In the genomic region with DNA sequence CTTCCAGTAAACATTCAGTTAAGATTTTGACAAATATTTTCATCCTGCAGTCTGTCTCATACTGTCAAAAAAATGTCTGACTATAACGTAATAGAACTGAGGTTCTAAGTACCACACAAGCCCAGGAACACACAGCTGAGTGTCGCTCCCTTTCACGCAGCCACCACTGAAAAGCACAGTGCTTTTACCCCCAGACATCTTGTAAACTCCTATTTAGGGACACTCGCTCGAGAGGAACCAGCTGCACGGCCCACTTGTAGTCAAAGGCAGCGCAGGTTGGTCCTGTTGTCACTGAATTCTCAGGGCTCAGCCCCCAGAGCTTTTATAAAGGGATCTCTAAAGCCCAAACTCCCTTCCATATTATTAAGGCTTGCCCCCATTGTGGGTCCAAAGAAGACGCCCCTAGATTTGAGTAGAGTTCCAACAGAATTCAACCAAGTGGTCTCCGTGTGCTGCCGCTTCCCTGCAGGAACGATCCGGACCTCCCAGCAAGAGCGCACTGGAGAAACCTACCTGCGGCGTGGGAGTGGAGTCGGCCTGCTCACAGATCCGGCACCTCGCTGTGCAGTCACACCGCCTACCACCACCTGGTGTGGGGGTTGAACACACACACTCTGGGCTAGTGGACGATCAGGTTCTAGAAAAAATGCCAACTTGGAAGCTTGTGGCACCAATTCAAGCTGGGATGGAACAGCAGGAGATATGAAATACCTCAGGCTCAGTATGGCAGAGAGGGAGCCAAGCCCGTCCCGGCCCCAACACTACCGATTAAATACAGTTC, we compare ENCODE assay signal across 18 cellular contexts. TPM values are rescaled to one million over a fixed set of nuclear protein-coding genes. Genes with fewer than 3 reads are reported as not detected.
DNase-seq lines count a peak whose midpoint lies in the region; ATAC-seq and TF ChIP-seq lines count a peak whose summit lies in the region.
"Had no signal": no experiment of that assay in that cellular context is flagged by ENCODE, and none has a peak within 500 bp of the region (broad histone marks: within the 10 kb centered on the region; RNA-seq: fewer than 3 reads in every experiment).

No MANE protein-coding gene starts in this region.

- peaks cover 9% of the 10 kb centered on the region for H3K36me3 Mint-ChIP-seq in activated naive CD8-positive, alpha-beta T cell treated with anti-CD3 and anti-CD28 coated beads, Interleukin-2, amount 10 ng/mL, durations not matched to agents 7 days and 5 days
- peaks cover 21% of the 10 kb centered on the region for H3K36me3 Mint-ChIP-seq in activated naive CD8-positive, alpha-beta T cell treated with anti-CD3 and anti-CD28 coated beads, Interleukin-2, amount 50 U/mL, for 24 hours (ENCODE audit: low read depth)
- H3K36me3 Mint-ChIP-seq: IgD-negative memory B cell had no signal

- TF ChIP-seq CTCF in colonic mucosa (IDR thresholded peaks at IDR 0.05): no peak

- no peaks in the 10 kb centered on the region for H3K27me3 ChIP-seq in colonic mucosa
- H3K27me3 ChIP-seq: BLaER1 had no signal

- H3K9me3 ChIP-seq in colonic mucosa: no peaks in the 10 kb centered on the region
- H3K9me3 ChIP-seq: BLaER1 had no signal

- no peaks in the 10 kb centered on the region for H3K9me3 Mint-ChIP-seq in activated naive CD8-positive, alpha-beta T cell treated with anti-CD3 and anti-CD28 coated beads, Interleukin-2, amount 10 ng/mL, durations not matched to agents 7 days and 5 days
- no peaks in the 10 kb centered on the region for H3K9me3 Mint-ChIP-seq in activated naive CD8-positive, alpha-beta T cell treated with anti-CD3 and anti-CD28 coated beads, Interleukin-2, amount 50 U/mL, for 24 hours
- H3K9me3 Mint-ChIP-seq: CD8-positive, alpha-beta T cell; IgD-negative memory B cell had no signal

- peak; percentile 7 for DNase-seq in activated naive CD8-positive, alpha-beta T cell treated with anti-CD3 and anti-CD28 coated beads, Interleukin-2, amount 10 ng/mL, durations not matched to agents 7 days and 5 days
- DNase-seq in activated naive CD8-positive, alpha-beta T cell treated with anti-CD3 and anti-CD28 coated beads, Interleukin-2, amount 50 U/mL, for 24 hours: no peak
- DNase-seq in caudate nucleus (lab: John Stamatoyannopoulos, UW) (peak in 26 of 61 donors; percentile 14 to 78 (median 38)), mesenteric fat pad (ENCODE audit: low spot score) (peak; percentile 62), colonic mucosa (no peak)
- DNase-seq: CD8-positive, alpha-beta T cell; DMS79 treated with DMSO at 0.1 percent for 48 hours; NCI-H1105 treated with DMSO at 0.1 percent for 48 hours; NCI-H187 treated with DMSO at 0.1 percent for 48 hours; NCI-H345; NCI-H526 treated with DMSO at 0.1 percent for 48 hours; RPMI8226; SIG-M5 had no signal

- peaks cover 5% of the 10 kb centered on the region for H3K4me1 Mint-ChIP-seq in activated naive CD8-positive, alpha-beta T cell treated with anti-CD3 and anti-CD28 coated beads, Interleukin-2, amount 10 ng/mL, durations not matched to agents 7 days and 5 days
- H3K4me1 Mint-ChIP-seq in activated naive CD8-positive, alpha-beta T cell treated with anti-CD3 and anti-CD28 coated beads, Interleukin-2, amount 50 U/mL, for 24 hours: no peaks in the 10 kb centered on the region
- H3K4me1 Mint-ChIP-seq: IgD-negative memory B cell had no signal

- POLR2A ChIA-PET in activated naive CD8-positive, alpha-beta T cell treated with anti-CD3 and anti-CD28 coated beads, Interleukin-2, amount 10 ng/mL, durations not matched to agents 7 days and 5 days (lab: Charles Lee): no interaction called here

- H3K4me3 Mint-ChIP-seq in activated naive CD8-positive, alpha-beta T cell treated with anti-CD3 and anti-CD28 coated beads, Interleukin-2, amount 10 ng/mL, durations not matched to agents 7 days and 5 days: no peak overlapping the region
- H3K4me3 Mint-ChIP-seq in activated naive CD8-positive, alpha-beta T cell treated with anti-CD3 and anti-CD28 coated beads, Interleukin-2, amount 50 U/mL, for 24 hours: no peak overlapping the region
- H3K4me3 Mint-ChIP-seq: CD8-positive, alpha-beta T cell; IgD-negative memory B cell had no signal

- intact Hi-C loops in colonic mucosa (cut with DNase I): no loop called here

- H3K27ac ChIP-seq in caudate nucleus (ENCODE audit: low read depth, low read length): peak overlapping the region; percentile 77
- no peak overlapping the region for H3K27ac ChIP-seq in colonic mucosa
- H3K27ac ChIP-seq: BLaER1 had no signal

- no peaks in the 10 kb centered on the region for H3K4me1 ChIP-seq in colonic mucosa

- no peak overlapping the region for H3K9ac ChIP-seq in colonic mucosa (ENCODE audit: low read depth in 2 of 2, low read length in 2 of 2)
- H3K9ac ChIP-seq: BLaER1 had no signal

- no peak overlapping the region for H3K4me3 ChIP-seq in colonic mucosa
- H3K4me3 ChIP-seq: BLaER1 had no signal

- no peak overlapping the region for H3K27ac Mint-ChIP-seq in activated naive CD8-positive, alpha-beta T cell treated with anti-CD3 and anti-CD28 coated beads, Interleukin-2, amount 10 ng/mL, durations not matched to agents 7 days and 5 days
- H3K27ac Mint-ChIP-seq in activated naive CD8-positive, alpha-beta T cell treated with anti-CD3 and anti-CD28 coated beads, Interleukin-2, amount 50 U/mL, for 24 hours: no peak overlapping the region
- H3K27ac Mint-ChIP-seq: CD8-positive, alpha-beta T cell had no signal

- no peaks in the 10 kb centered on the region for H3K27me3 Mint-ChIP-seq in activated naive CD8-positive, alpha-beta T cell treated with anti-CD3 and anti-CD28 coated beads, Interleukin-2, amount 10 ng/mL, durations not matched to agents 7 days and 5 days
- no peaks in the 10 kb centered on the region for H3K27me3 Mint-ChIP-seq in activated naive CD8-positive, alpha-beta T cell treated with anti-CD3 and anti-CD28 coated beads, Interleukin-2, amount 50 U/mL, for 24 hours
- H3K27me3 Mint-ChIP-seq: IgD-negative memory B cell had no signal

- no peak for ATAC-seq in activated naive CD8-positive, alpha-beta T cell treated with anti-CD3 and anti-CD28 coated beads, Interleukin-2, amount 10 ng/mL, durations not matched to agents 7 days and 5 days (ENCODE audit: low read depth)
- no peak for ATAC-seq in activated naive CD8-positive, alpha-beta T cell treated with anti-CD3 and anti-CD28 coated beads, Interleukin-2, amount 50 U/mL, for 24 hours
- no peak for ATAC-seq in GM21576 (IDR thresholded peaks at IDR 0.05; ENCODE audit: unreplicated experiment)
- no peak for ATAC-seq in GM21515 (IDR thresholded peaks at IDR 0.05; ENCODE audit: unreplicated experiment)
- ATAC-seq in HG03439 (IDR thresholded peaks at IDR 0.05; ENCODE audit: unreplicated experiment): no peak
- ATAC-seq: CD8-positive, alpha-beta T cell had no signal

- no peaks in the 10 kb centered on the region for H3K36me3 ChIP-seq in colonic mucosa

RNA-seq across cellular contexts. Expression of a gene that starts 23.4 kb away (rescaled TPM):
- total RNA-seq in activated naive CD8-positive, alpha-beta T cell treated with anti-CD3 and anti-CD28 coated beads, Interleukin-2, amount 10 ng/mL, durations not matched to agents 7 days and 5 days: 1 to 10 TPM; 9.0 to 9.3 TPM
- 0.71 TPM for total RNA-seq in mesenteric fat pad
- total RNA-seq in colonic mucosa: 1 to 10 TPM; 3.8 to 4.3 TPM

RNA-seq across cellular contexts. Expression of a gene that starts 31.2 kb away (rescaled TPM):
- 10 to 100 TPM; 42.6 to 48.2 TPM for total RNA-seq in activated naive CD8-positive, alpha-beta T cell treated with anti-CD3 and anti-CD28 coated beads, Interleukin-2, amount 10 ng/mL, durations not matched to agents 7 days and 5 days
- total RNA-seq in mesenteric fat pad: 26.4 TPM
- total RNA-seq in colonic mucosa: 10 to 100 TPM; 23.8 to 26.3 TPM

RNA-seq across cellular contexts. Expression of a gene that starts 31.3 kb away (rescaled TPM):
- 10 to 100 TPM; 18.9 to 19.2 TPM for total RNA-seq in activated naive CD8-positive, alpha-beta T cell treated with anti-CD3 and anti-CD28 coated beads, Interleukin-2, amount 10 ng/mL, durations not matched to agents 7 days and 5 days
- total RNA-seq in mesenteric fat pad: 16.3 TPM
- 10 to 100 TPM; 11.8 to 16.4 TPM for total RNA-seq in colonic mucosa

RNA-seq across cellular contexts. Expression of a gene that starts 59.8 kb away (rescaled TPM):
- total RNA-seq in activated naive CD8-positive, alpha-beta T cell treated with anti-CD3 and anti-CD28 coated beads, Interleukin-2, amount 10 ng/mL, durations not matched to agents 7 days and 5 days: 10 to 100 TPM; 64.6 to 67.9 TPM
- 30.5 TPM for total RNA-seq in mesenteric fat pad
- total RNA-seq in colonic mucosa: 10 to 100 TPM; 31.8 to 36.4 TPM

Comparison
In these comparisons a context has a peak if more than half of its experiments do, and no peak if none do; other contexts are left out.
1. DNase-seq: peak in activated naive CD8-positive, alpha-beta T cell treated with anti-CD3 and anti-CD28 coated beads, Interleukin-2, amount 10 ng/mL, durations not matched to agents 7 days and 5 days (single experiment) and mesenteric fat pad (single experiment); none in activated naive CD8-positive, alpha-beta T cell treated with anti-CD3 and anti-CD28 coated beads, Interleukin-2, amount 50 U/mL, for 24 hours (single experiment) and colonic mucosa (single experiment).